In genomic region chr10:118341678-118342637, GRCh38 we compare ENCODE assay signal across 8 cellular contexts. TPM values are rescaled to one million over a fixed set of nuclear protein-coding genes. Genes with fewer than 3 reads are reported as not detected.
DNase-seq lines count a peak whose midpoint lies in the region; ATAC-seq, FAIRE-seq and TF ChIP-seq lines count a peak whose summit lies in the region.

FAM204A (minus strand) TSS chr10:118342324; CDS start chr10:118336415, 5,909 bp downstream.

- H3K4me2 ChIP-seq in H1 (ENCODE audit: insufficient read depth in 1 of 2, low read depth in 2 of 2, low read length in 2 of 2) = peak within 1 kb of the TSS; percentile 68 to 88

- no peak within 1 kb of the TSS for H2BK20ac ChIP-seq in H1 (ENCODE audit: low read length)

- no peaks in the 10 kb centered on the region for H3K36me3 Mint-ChIP-seq in memory B cell

- H3K18ac ChIP-seq in H1 (ENCODE audit: extremely low read depth, low read length) = peak within 1 kb of the TSS; percentile 43; the same call in 1 of the 2 replicates

- H3K4me3 Mint-ChIP-seq in memory B cell = peak within 1 kb of the TSS; percentile 94

- TF ChIP-seq POLR2A in H1 (IDR thresholded peaks at IDR 0.05; ENCODE audit: control extremely low read depth in 1 of 2, low read depth in 2 of 2, low read length in 2 of 2) = peak in 1 of 2 experiments; percentile 48; a peak in 1 of 3 replicates

- H4K91ac ChIP-seq in H1 (replicated peaks; ENCODE audit: insufficient read length, low read length) = no peak within 1 kb of the TSS

- H3K9ac ChIP-seq in H1 (replicated peaks in 1 of 4; ENCODE audit: extremely low read depth in 1 of 4, low read depth in 3 of 4, low read length in 3 of 4) = peak within 1 kb of the TSS; percentile 71 to 88 (median 76)

- ATAC-seq in GM21360 (IDR thresholded peaks at IDR 0.05; ENCODE audit: unreplicated experiment) (peak; percentile 100), memory B cell (ENCODE audit: low read depth) (peak; percentile 99)

- peak within 1 kb of the TSS; percentile 99 for H2AFZ ChIP-seq in H1 (ENCODE audit: low read length)

- peaks cover 17% of the 10 kb centered on the region for H3K4me1 Mint-ChIP-seq in memory B cell

- 0 out of 2 replicates have a peak within 1 kb of the TSS, but pooled peaks have one; percentile 31 for H3K27ac ChIP-seq in H1 (ENCODE audit: low read depth, low read length)

- no peaks in the 10 kb centered on the region for H3K27me3 Mint-ChIP-seq in memory B cell

- no peaks in the 10 kb centered on the region; a peak in 1 of 7 replicates for H3K4me1 ChIP-seq in H1 (replicated peaks in 1 of 4; ENCODE audit: control insufficient read depth in 3 of 4, insufficient read depth in 4 of 4, low read length in 3 of 4)

- POLR2A ChIA-PET in H1 (lab: Charles Lee; ENCODE audit: partially characterized antibody) = interaction anchor here (1.0 kb wide), 1 partner anchor 11 kb away, joined by 3 read pairs; no protein-coding TSS in a partner anchor

- CTCF ChIA-PET in H1 (lab: Charles Lee; ENCODE audit: partially characterized antibody) = interaction anchor here (0.6 to 1.5 kb wide), 5 partner anchors 12 to 116 kb away, joined by 3 to 4 read pairs (median 3); no protein-coding TSS in a partner anchor

- H2BK12ac ChIP-seq in H1 (ENCODE audit: low read depth, low read length) = no peak within 1 kb of the TSS

- H3K4me3 ChIP-seq in H1 (ENCODE audit: extremely low read depth in 1 of 4, insufficient read depth in 2 of 4, low read depth in 3 of 4, low read length in 4 of 4) = peak within 1 kb of the TSS; percentile 87 to 92 (median 90)

- FAIRE-seq in H1 (lab: Jason Lieb, UNC) = peak; percentile 78

- peak in 1 of 3 experiments; percentile 10; a peak in 1 of 4 replicates for TF ChIP-seq CTCF in H1 (IDR thresholded peaks at IDR 0.05; ENCODE audit: control extremely low read depth in 1 of 3, insufficient read depth in 1 of 3, low read depth in 1 of 3, low read length in 3 of 3)

- H3K14ac ChIP-seq in H1 (ENCODE audit: insufficient read length) = no peak within 1 kb of the TSS

- peak within 1 kb of the TSS; percentile 95; the same call in 1 of the 2 replicates for H4K8ac ChIP-seq in H1 (ENCODE audit: extremely low read depth, insufficient read depth, low read length)

- H3K9me3 Mint-ChIP-seq in memory B cell = no peaks in the 10 kb centered on the region

- H3K79me1 ChIP-seq in H1 (ENCODE audit: low read depth, low read length) = peaks cover 5% of the 10 kb centered on the region; the same call in 1 of the 2 replicates

- peak within 1 kb of the TSS; percentile 91 for H3K27ac Mint-ChIP-seq in memory B cell

- H4K20me1 ChIP-seq in H1 (replicated peaks in 1 of 2; ENCODE audit: control insufficient read depth in 1 of 2, insufficient read depth in 2 of 2, low read length in 2 of 2) = no peaks in the 10 kb centered on the region

- peaks cover 2% of the 10 kb centered on the region for H3K23me2 ChIP-seq in H1 (ENCODE audit: low read depth, low read length)

- H3K9me3 ChIP-seq in H1 (ENCODE audit: insufficient read depth in 2 of 2, low read depth in 1 of 2, low read length in 1 of 2) = no peaks in the 10 kb centered on the region

- WGBS in H1 (ENCODE audit: extremely low coverage in 1 of 2, insufficient coverage in 1 of 2, insufficient read length in 1 of 2, insufficient replicate concordance in 2 of 2, low coverage in 1 of 2, low lambda C conversion rate in 2 of 2, missing lambda C conversion rate in 1 of 2), 2 experiments = 3% methylated on average over 26 of the region's 48 CpGs; no CpG with 5 or more reads in 1 of the 2 experiments

- no peak within 1 kb of the TSS for H2BK5ac ChIP-seq in H1 (ENCODE audit: low read depth, low read length)

- H3K36me3 ChIP-seq in H1 (ENCODE audit: control insufficient read depth in 2 of 4, insufficient read depth in 4 of 4, low read length in 3 of 4) = no peaks in the 10 kb centered on the region

- no peak within 1 kb of the TSS for H2AK5ac ChIP-seq in H1 (ENCODE audit: low read depth, low read length)

- peak within 1 kb of the TSS; percentile 45 for H4K5ac ChIP-seq in H1 (ENCODE audit: insufficient read length, low read depth, low read length)

- no peak for TF ChIP-seq EP300 in H1 (IDR thresholded peaks at IDR 0.05; ENCODE audit: borderline replicate concordance in 1 of 2, low read depth in 2 of 2, low read length in 2 of 2)

- H2BK120ac ChIP-seq in H1 (replicated peaks; ENCODE audit: low read depth, low read length) = no peak within 1 kb of the TSS

- no peaks in the 10 kb centered on the region for H3K27me3 ChIP-seq in H1 (replicated peaks in 1 of 4; ENCODE audit: control insufficient read depth in 3 of 4, extremely low read depth in 1 of 4, insufficient read depth in 3 of 4, low read length in 3 of 4)

- H3K23ac ChIP-seq in H1 (ENCODE audit: insufficient read length) = no peak within 1 kb of the TSS

- no peak within 1 kb of the TSS for H3K4ac ChIP-seq in H1 (replicated peaks; ENCODE audit: insufficient read length, low read depth, low read length)

- peaks cover 0 to 30% of the 10 kb centered on the region in 2 experiments; a peak in 2 of 4 replicates for H3K79me2 ChIP-seq in H1 (ENCODE audit: control insufficient read depth in 1 of 2, insufficient read depth in 2 of 2, low read length in 2 of 2)

- H2BK15ac ChIP-seq in H1 (ENCODE audit: low read length) = no peak within 1 kb of the TSS

- DNase-seq in COLO668 (lab: John Stamatoyannopoulos, UW; ENCODE audit: unreplicated experiment) (peak; percentile 89), HT1080 (ENCODE audit: low read depth) (peak; percentile 94), NOMO-1 treated with DMSO at 0.1 percent for 48 hours (lab: John Stamatoyannopoulos, UW; ENCODE audit: unreplicated experiment) (peak; percentile 91), H1 (ENCODE audit: low read depth in 1 of 2, low spot score in 2 of 2) (peak; percentile 82 to 96), memory B cell (ENCODE audit: low spot score in 2 of 2) (peak; percentile 98)
- peak; percentile 90 to 91 for DNase-seq in activated CD8-positive, alpha-beta memory T cell treated with anti-CD3 and anti-CD28 coated beads for 4 hours (ENCODE audit: low read depth in 2 of 2)
- DNase-seq in stimulated activated CD8-positive, alpha-beta memory T cell treated with anti-CD3 and anti-CD28 coated beads, Interleukin-12 subunit alpha, Interleukin-12 subunit beta, amount 100 ng/mL, for 24 hours (ENCODE audit: extremely low read depth) = peak; percentile 84

- H3K56ac ChIP-seq in H1 (replicated peaks; ENCODE audit: insufficient read length, low read depth, low read length) = no peak within 1 kb of the TSS

- peak; percentile 23 to 52; a peak in 3 of 4 replicates for TF ChIP-seq RAD21 in H1 (IDR thresholded peaks at IDR 0.05 in 1 of 2, conservative IDR thresholded peaks at IDR 0.05 in 1 of 2; ENCODE audit: low read depth in 2 of 2, low read length in 2 of 2)

TF ChIP-seq in H1, 55 proteins besides CTCF, POLR2A, EP300 and RAD21 (continues in another document):
- TF ChIP-seq CEBPB (IDR thresholded peaks at IDR 0.05; ENCODE audit: low read depth, low read length) (no peak), ZNF274 (IDR thresholded peaks at IDR 0.05; ENCODE audit: borderline replicate concordance, extremely low read depth, low read length) (no peak), ATF3 (IDR thresholded peaks at IDR 0.05; ENCODE audit: insufficient read depth, low read depth, low read length) (no peak), KDM5A (IDR thresholded peaks at IDR 0.05; ENCODE audit: low read length) (peak; percentile 97), E2F6 (IDR thresholded peaks at IDR 0.05) (no peak), SP4 (IDR thresholded peaks at IDR 0.05; ENCODE audit: low read length) (no peak), FOSL1 (IDR thresholded peaks at IDR 0.05; ENCODE audit: insufficient read depth, low read depth, low read length) (no peak), SP1 (IDR thresholded peaks at IDR 0.05; ENCODE audit: low read depth, low read length) (peak; percentile 99), RNF2 (IDR thresholded peaks at IDR 0.05; ENCODE audit: borderline replicate concordance, low read depth, low read length, missing control alignments, poor library complexity, severe bottlenecking) (no peak), CBX8 (IDR thresholded peaks at IDR 0.05; ENCODE audit: borderline replicate concordance, low read depth, low read length) (no peak), TAF7 (optimal IDR thresholded peaks at IDR 0.05; ENCODE audit: borderline replicate concordance, low read depth, low read length) (no peak), TEAD4 (IDR thresholded peaks at IDR 0.05; ENCODE audit: low read depth, low read length) (peak; percentile 4; the same call in 1 of the 2 replicates), CTBP2 (IDR thresholded peaks at IDR 0.05; ENCODE audit: borderline replicate concordance, insufficient read depth, insufficient read length, low read length) (no peak), BACH1 (IDR thresholded peaks at IDR 0.05; ENCODE audit: low read length) (no peak), MAX (IDR thresholded peaks at IDR 0.05) (0 out of 2 replicates have a peak, but pooled peaks have one; percentile 16), HDAC6 (IDR thresholded peaks at IDR 0.05; ENCODE audit: low read depth, low read length) (no peak)

RNA-seq across cellular contexts. Expression of gene FAM204A, which starts in this region (rescaled TPM):
- total RNA-seq in HT1080 (2014; rRNA removed; shearing (Covaris generic)) = 50.0 and 56.6 TPM in 2 replicates
- 48.7 and 57.8 TPM in 2 replicates for polyA plus RNA-seq in HT1080 (2015; cell fraction: cytosol; rRNA removed)
- 27.5 and 27.6 TPM in 2 replicates for polyA plus RNA-seq in HT1080 (2015; cell fraction: nucleus; rRNA removed)
- total RNA-seq in H1 (2021; fragmentation: NEBNext Ultra II Directional; extraction: Animal tissue kit (Norgen Biotek cat#: 25700)) = 35.1 and 37.4 TPM in 2 replicates
- polyA plus RNA-seq in H1 (2011; rRNA removed) = 4.9 and 5.8 TPM in 2 replicates
- polyA plus RNA-seq in H1 (2011; cell fraction: cytosol; rRNA removed) = 9.3 TPM
- 9.0 TPM for polyA plus RNA-seq in H1 (2011; cell fraction: nucleus; rRNA removed)
- polyA plus RNA-seq in H1 (2012, experiment 1 of 2) = 16.7 to 47.4 TPM (median 18.7 TPM) in 4 replicates
- 4.2 TPM for polyA plus RNA-seq in H1 (2012, experiment 2 of 2)
- polyA plus RNA-seq in H1 (2013, experiment 1 of 2) = 41.9 TPM
- 41.5 TPM for polyA plus RNA-seq in H1 (2013, experiment 2 of 2)
- 16.5 and 17.6 TPM in 2 replicates for polyA minus RNA-seq in H1 (2011; rRNA and poly(A)+ RNA removed)
- 8.6 TPM for polyA minus RNA-seq in H1 (2011; cell fraction: cytosol; rRNA and poly(A)+ RNA removed)
- polyA minus RNA-seq in H1 (2011; cell fraction: nucleus; rRNA and poly(A)+ RNA removed) = 31.3 TPM

Comparison
In these comparisons a context has a peak if more than half of its experiments do, and no peak if none do; other contexts are left out.
1. Peak in every context shown above with its lines: DNase-seq, ATAC-seq, H3K4me3 ChIP-seq and H3K27ac ChIP-seq.